Comparison of ENCODE assay signal across 19 cellular contexts in the genomic region with DNA sequence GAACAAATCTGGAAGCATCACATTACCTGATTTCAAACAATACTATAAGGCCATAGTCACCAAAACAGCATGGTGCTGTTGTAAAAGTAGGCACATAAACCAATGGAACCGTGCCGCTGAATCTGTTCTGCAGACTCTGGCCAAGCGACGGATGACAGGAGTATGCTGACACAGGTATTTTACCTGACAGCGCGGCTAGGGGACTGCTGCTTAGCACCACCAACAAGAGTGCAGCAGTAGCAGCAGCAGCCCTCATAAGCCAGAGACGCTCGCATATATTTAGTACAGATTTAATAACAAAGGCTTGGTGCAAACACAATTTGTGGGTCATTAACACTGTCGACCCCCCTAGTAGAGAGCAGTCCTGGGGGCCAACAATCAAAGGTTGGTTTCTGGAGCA.
DNase-seq lines count a peak whose midpoint lies in the region; ATAC-seq, FAIRE-seq and TF ChIP-seq lines count a peak whose summit lies in the region.
"Had no signal": no experiment of that assay in that cellular context is flagged by ENCODE, and none has a peak within 500 bp of the region (broad histone marks: within the 10 kb centered on the region; RNA-seq: fewer than 3 reads in every experiment).

No MANE protein-coding gene starts in this region.

- DNase-seq in A549 (ENCODE audit: low read depth in 1 of 2, low spot score in 1 of 2) (no peak), NT2/D1 (ENCODE audit: low read depth, low spot score) (peak; percentile 23), hepatocyte (ENCODE audit: low spot score) (no peak), neuronal stem cell (ENCODE audit: low spot score) (no peak), HUDEP-2 (lab: John Stamatoyannopoulos, UW; ENCODE audit: unreplicated experiment in 76 of 76) (no peak), uterus (no peak)
- DNase-seq: 8988T; C1 segment of cervical spinal cord; Calu3; CD4-positive, alpha-beta memory T cell; COR-L47; DMS53; DMS79 treated with DMSO at 0.1 percent for 48 hours; GF-D8; H9 had no signal

- no peak overlapping the region for H2BK120ac ChIP-seq in neuronal stem cell (ENCODE audit: low read depth, low read length)

- TF ChIP-seq EP300 in A549 (IDR thresholded peaks at IDR 0.05): no peak

- H3K4me1 ChIP-seq in A549 (peaks cover 11% of the 10 kb centered on the region; the same call in 2 of the 3 replicates), NT2/D1 (ENCODE audit: insufficient read depth, insufficient read length) (no peaks in the 10 kb centered on the region), hepatocyte (ENCODE audit: insufficient read depth) (no peaks in the 10 kb centered on the region), neuronal stem cell (ENCODE audit: control insufficient read depth in 2 of 2, insufficient read depth in 1 of 2, low read depth in 1 of 2, low read length in 2 of 2) (no peaks in the 10 kb centered on the region), uterus (no peaks in the 10 kb centered on the region)

- H3K36me3 ChIP-seq in NT2/D1 (ENCODE audit: insufficient read depth, insufficient read length, low read length) (no peaks in the 10 kb centered on the region), hepatocyte (replicated peaks; ENCODE audit: insufficient read depth, low read depth) (no peaks in the 10 kb centered on the region), neuronal stem cell (replicated peaks in 1 of 2; ENCODE audit: control insufficient read depth in 2 of 2, insufficient read depth in 2 of 2, low read length in 2 of 2) (no peaks in the 10 kb centered on the region), uterus (no peaks in the 10 kb centered on the region)

- H2AFZ ChIP-seq in hepatocyte (no peak overlapping the region), neuronal stem cell (ENCODE audit: low read length) (no peak overlapping the region)

- no peak overlapping the region for H4K91ac ChIP-seq in neuronal stem cell (ENCODE audit: low read depth, low read length, poor library complexity)

- no peaks in the 10 kb centered on the region for H3K27me3 ChIP-seq in NT2/D1 (ENCODE audit: insufficient read depth, insufficient read length)
- H3K27me3 ChIP-seq in hepatocyte: no peaks in the 10 kb centered on the region
- no peaks in the 10 kb centered on the region for H3K27me3 ChIP-seq in neuronal stem cell (ENCODE audit: control insufficient read depth in 3 of 3, insufficient read depth in 3 of 3, low read depth in 1 of 3, low read length in 3 of 3)
- H3K27me3 ChIP-seq in uterus: no peaks in the 10 kb centered on the region

- H3K9me3 ChIP-seq in A549: peaks cover 11% of the 10 kb centered on the region; the same call in 1 of the 3 replicates
- H3K9me3 ChIP-seq in NT2/D1 (ENCODE audit: insufficient read depth, low read length): peaks cover 11% of the 10 kb centered on the region
- H3K9me3 ChIP-seq in hepatocyte (ENCODE audit: low read depth): no peaks in the 10 kb centered on the region
- H3K9me3 ChIP-seq in neuronal stem cell (replicated peaks in 1 of 2; ENCODE audit: control insufficient read depth in 2 of 2, insufficient read depth in 1 of 2, low read depth in 1 of 2, low read length in 2 of 2): peaks cover 0 to 4% of the 10 kb centered on the region in 2 donors
- H3K9me3 ChIP-seq in uterus: peaks cover 0 to 5% of the 10 kb centered on the region in 2 donors

- no peak overlapping the region for H3K18ac ChIP-seq in neuronal stem cell (ENCODE audit: low read length)

- no peak overlapping the region for H4K8ac ChIP-seq in neuronal stem cell (ENCODE audit: low read depth, low read length)

- ATAC-seq in A549: no peak
- ATAC-seq in GM21423 (IDR thresholded peaks at IDR 0.05; ENCODE audit: unreplicated experiment): no peak
- ATAC-seq: HCT116 had no signal

- H3K4me2 ChIP-seq in A549 (peak overlapping the region; percentile 39), hepatocyte (peak overlapping the region; percentile 15), neuronal stem cell (ENCODE audit: insufficient read depth, low read length, poor library complexity, severe bottlenecking) (no peak overlapping the region)

- no peak overlapping the region for H3K4ac ChIP-seq in neuronal stem cell (ENCODE audit: low read length)

- POLR2A ChIA-PET in A549 (lab: Yijun Ruan, JAX): no interaction called here

- no peak overlapping the region for H2BK15ac ChIP-seq in neuronal stem cell (ENCODE audit: low read length)

- no peak for FAIRE-seq in A549 (lab: Jason Lieb, UNC)
- FAIRE-seq: GM12891, GM18507 had no signal

- WGBS in A549 (ENCODE audit: missing lambda C conversion rate): 80% methylated on average over 9 of the region's 9 CpGs
- WGBS in hepatocyte (ENCODE audit: low lambda C conversion rate, missing lambda C conversion rate): 82% methylated on average over 9 of the region's 9 CpGs
- no CpG with 5 or more reads among the region's 9 CpGs for WGBS in neuronal stem cell (ENCODE audit: extremely low coverage in 2 of 2, insufficient read length in 2 of 2, insufficient replicate concordance in 1 of 2), 2 donors

- no peaks in the 10 kb centered on the region for H3K79me2 ChIP-seq in hepatocyte

- no peak for TF ChIP-seq POLR2A in A549 (IDR thresholded peaks at IDR 0.05; ENCODE audit: low read length)
- no peak for TF ChIP-seq POLR2A in uterus (IDR thresholded peaks at IDR 0.05)

- no peaks in the 10 kb centered on the region for H3K9me2 ChIP-seq in hepatocyte (replicated peaks; ENCODE audit: insufficient read depth)

- H3K27ac ChIP-seq in A549: peak overlapping the region in 1 of 2 experiments; percentile 40; a peak in 2 of 6 replicates
- no peak overlapping the region for H3K27ac ChIP-seq in hepatocyte
- no peak overlapping the region for H3K27ac ChIP-seq in neuronal stem cell (replicated peaks; ENCODE audit: low read length)
- H3K27ac ChIP-seq in uterus: no peak overlapping the region

- intact Hi-C loops in uterus (cut with DNase I; ENCODE audit: low total_unique reads): no loop called here

- no peaks in the 10 kb centered on the region for H3K79me1 ChIP-seq in neuronal stem cell (ENCODE audit: low read depth, low read length)

- no peak for TF ChIP-seq CTCF in A549 (IDR thresholded peaks at IDR 0.05)
- no peak for TF ChIP-seq CTCF in hepatocyte (IDR thresholded peaks at IDR 0.05; ENCODE audit: poor library complexity)
- TF ChIP-seq CTCF in uterus (IDR thresholded peaks at IDR 0.05): no peak

- H2AK5ac ChIP-seq in neuronal stem cell (ENCODE audit: low read depth, low read length): no peak overlapping the region

- no peak overlapping the region for H2BK5ac ChIP-seq in neuronal stem cell (ENCODE audit: low read length)

- TF ChIP-seq RAD21 in A549 (conservative IDR thresholded peaks at IDR 0.05 in 1 of 2, IDR thresholded peaks at IDR 0.05 in 1 of 2): no peak

- H2BK12ac ChIP-seq in neuronal stem cell (ENCODE audit: low read length): no peak overlapping the region

- H3K9ac ChIP-seq in NT2/D1 (ENCODE audit: insufficient read length, low read depth): no peak overlapping the region
- H3K9ac ChIP-seq in neuronal stem cell (ENCODE audit: low read depth, low read length, poor library complexity): no peak overlapping the region

- H3K4me3 ChIP-seq in A549 (no peak overlapping the region), NT2/D1 (ENCODE audit: insufficient read length, low read depth) (no peak overlapping the region), hepatocyte (no peak overlapping the region), neuronal stem cell (ENCODE audit: low read length in 2 of 2) (no peak overlapping the region), uterus (no peak overlapping the region)

- peak overlapping the region; percentile 65 for H3K23ac ChIP-seq in neuronal stem cell (ENCODE audit: low read depth, low read length, poor library complexity)

- no peak overlapping the region for H3K14ac ChIP-seq in neuronal stem cell (ENCODE audit: low read length)

- CTCF ChIA-PET in A549 (lab: Yijun Ruan, JAX): no interaction called here

- no peaks in the 10 kb centered on the region for H4K20me1 ChIP-seq in hepatocyte (ENCODE audit: insufficient read depth, poor library complexity, severe bottlenecking)

TF ChIP-seq in A549, 52 proteins besides CTCF, POLR2A, EP300 and RAD21:
- TF ChIP-seq, protein P1, sequence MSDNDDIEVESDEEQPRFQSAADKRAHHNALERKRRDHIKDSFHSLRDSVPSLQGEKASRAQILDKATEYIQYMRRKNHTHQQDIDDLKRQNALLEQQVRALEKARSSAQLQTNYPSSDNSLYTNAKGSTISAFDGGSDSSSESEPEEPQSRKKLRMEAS (IDR thresholded peaks at IDR 0.05): no peak
- TF ChIP-seq CHD2 (IDR thresholded peaks at IDR 0.05; ENCODE audit: low read length, partially characterized antibody): no peak
- no peak for TF ChIP-seq SMC3 (IDR thresholded peaks at IDR 0.05)
- TF ChIP-seq NFE2L2 (conservative IDR thresholded peaks at IDR 0.05; ENCODE audit: low read length): no peak
- TF ChIP-seq FOXS1 (CRISPR knock-in tag; IDR thresholded peaks at IDR 0.05): no peak
- no peak for TF ChIP-seq NR3C1 (IDR thresholded peaks at IDR 0.05)
- peak; percentile 45 for TF ChIP-seq MAFK (IDR thresholded peaks at IDR 0.05; ENCODE audit: partially characterized antibody)
